ENCODE assay signal across 14 cellular contexts in the genomic region with DNA sequence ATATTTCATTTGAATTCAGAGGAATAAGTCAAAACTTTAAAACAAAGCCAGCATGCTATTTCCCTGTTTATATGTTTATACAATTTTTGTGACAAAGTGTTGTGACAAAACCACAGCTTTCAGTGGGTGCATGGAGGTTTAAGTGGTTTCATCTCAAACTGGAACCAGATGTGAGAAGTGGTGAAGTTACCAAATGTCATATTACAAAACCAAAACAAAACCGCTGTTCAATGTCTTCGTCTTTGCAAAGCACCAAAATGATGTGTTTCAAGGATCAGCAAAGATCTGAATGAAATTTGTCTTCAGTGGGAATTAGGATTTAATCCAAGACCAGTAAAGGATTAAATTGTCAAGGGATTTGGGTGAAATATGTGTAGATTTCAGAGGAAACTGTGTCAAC. TPM values are rescaled to one million over a fixed set of nuclear protein-coding genes. Genes with fewer than 3 reads are reported as not detected.
DNase-seq lines count a peak whose midpoint lies in the region; ATAC-seq and TF ChIP-seq lines count a peak whose summit lies in the region.
"Had no signal": no experiment of that assay in that cellular context is flagged by ENCODE, and none has a peak within 500 bp of the region (broad histone marks: within the 10 kb centered on the region; RNA-seq: fewer than 3 reads in every experiment).

No MANE protein-coding gene starts in this region.

- TF ChIP-seq CTCF in AG10803 (conservative IDR thresholded peaks at IDR 0.05; ENCODE audit: low read length): no peak
- TF ChIP-seq CTCF in upper lobe of right lung (IDR thresholded peaks at IDR 0.05): no peak

- H3K36me3 ChIP-seq in upper lobe of right lung: no peaks in the 10 kb centered on the region
- H3K36me3 ChIP-seq: spleen had no signal

- H3K27ac ChIP-seq in upper lobe of right lung: no peak overlapping the region

- DNase-seq in AG10803 (ENCODE audit: low read depth): peak; percentile 68
- peak; percentile 7 for DNase-seq in GM19240 (ENCODE audit: insufficient read length, low spot score)
- no peak for DNase-seq in HuH-7 (ENCODE audit: low spot score)
- DNase-seq in upper lobe of right lung: no peak
- no peak for DNase-seq in midbrain (lab: John Stamatoyannopoulos, UW)
- DNase-seq: activated CD4-positive, alpha-beta T cell treated with anti-CD3 and anti-CD28 coated beads for 1 hour; naive thymus-derived CD8-positive, alpha-beta T cell; NCI-H2081; RPMI8226; spleen; stimulated activated naive CD4-positive, alpha-beta T cell had no signal

- H3K4me1 ChIP-seq in upper lobe of right lung: no peaks in the 10 kb centered on the region

- H3K9me3 ChIP-seq in upper lobe of right lung: no peaks in the 10 kb centered on the region
- H3K9me3 ChIP-seq: spleen had no signal

- H3K4me3 ChIP-seq in AG10803 (ENCODE audit: low read length): no peak overlapping the region
- H3K4me3 ChIP-seq in upper lobe of right lung: no peak overlapping the region
- H3K4me3 ChIP-seq: spleen had no signal

- intact Hi-C loops in upper lobe of right lung (cut with DNase I): no loop called here

- peak; percentile 64 for ATAC-seq in HG02678 (IDR thresholded peaks at IDR 0.05; ENCODE audit: unreplicated experiment)
- ATAC-seq in HG03521 (IDR thresholded peaks at IDR 0.05; ENCODE audit: unreplicated experiment): peak; percentile 66
- no peak for ATAC-seq in HG03097 (IDR thresholded peaks at IDR 0.05; ENCODE audit: low FRiP score, unreplicated experiment)
- no peak for ATAC-seq in upper lobe of right lung
- ATAC-seq: naive thymus-derived CD8-positive, alpha-beta T cell had no signal

- H3K27me3 ChIP-seq in upper lobe of right lung: no peaks in the 10 kb centered on the region
- H3K27me3 ChIP-seq: spleen had no signal

RNA-seq across cellular contexts. Expression of a gene that starts 59.3 kb away (rescaled TPM):
- total RNA-seq in upper lobe of right lung: not detected
- total RNA-seq: naive thymus-derived CD8-positive, alpha-beta T cell; spleen had no signal

Comparison
In these comparisons a context has a peak if more than half of its experiments do, and no peak if none do; other contexts are left out.
1. DNase-seq: peak in AG10803 (single experiment) and GM19240 (single experiment); none in HuH-7 (single experiment), upper lobe of right lung (single experiment) and midbrain (single experiment).
2. ATAC-seq: peak in HG02678 (single experiment) and HG03521 (single experiment); none in HG03097 (single experiment) and upper lobe of right lung (single experiment).